Comparison of ENCODE assay signal across 1 cellular context in the genomic region with DNA sequence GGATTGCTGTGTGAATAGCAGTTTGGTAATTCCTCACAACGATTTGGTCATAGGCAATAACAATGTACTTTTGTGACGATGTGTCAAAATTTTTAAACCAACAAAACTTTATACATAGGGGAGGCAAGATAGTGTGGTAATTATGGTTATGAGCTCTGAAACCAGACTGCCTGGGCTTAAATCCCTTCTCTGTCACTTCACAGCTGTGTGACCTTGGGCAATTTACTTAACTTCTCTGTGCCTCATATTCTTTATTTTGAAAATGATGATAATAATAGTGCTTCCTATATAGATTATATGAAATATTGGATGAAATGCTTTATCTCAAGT.
TF ChIP-seq lines count a peak whose summit lies in the region.

No MANE protein-coding gene starts in this region.

TF ChIP-seq in H1, 55 proteins besides CTCF, POLR2A, EP300 and RAD21:
- TF ChIP-seq ASH2L (IDR thresholded peaks at IDR 0.05; ENCODE audit: low read length) (no peak), KDM1A (IDR thresholded peaks at IDR 0.05; ENCODE audit: borderline replicate concordance, low read length) (0 out of 2 replicates have a peak, but pooled peaks have one; percentile 15)
